ENCODE assay signal across 8 cellular contexts in the genomic region with DNA sequence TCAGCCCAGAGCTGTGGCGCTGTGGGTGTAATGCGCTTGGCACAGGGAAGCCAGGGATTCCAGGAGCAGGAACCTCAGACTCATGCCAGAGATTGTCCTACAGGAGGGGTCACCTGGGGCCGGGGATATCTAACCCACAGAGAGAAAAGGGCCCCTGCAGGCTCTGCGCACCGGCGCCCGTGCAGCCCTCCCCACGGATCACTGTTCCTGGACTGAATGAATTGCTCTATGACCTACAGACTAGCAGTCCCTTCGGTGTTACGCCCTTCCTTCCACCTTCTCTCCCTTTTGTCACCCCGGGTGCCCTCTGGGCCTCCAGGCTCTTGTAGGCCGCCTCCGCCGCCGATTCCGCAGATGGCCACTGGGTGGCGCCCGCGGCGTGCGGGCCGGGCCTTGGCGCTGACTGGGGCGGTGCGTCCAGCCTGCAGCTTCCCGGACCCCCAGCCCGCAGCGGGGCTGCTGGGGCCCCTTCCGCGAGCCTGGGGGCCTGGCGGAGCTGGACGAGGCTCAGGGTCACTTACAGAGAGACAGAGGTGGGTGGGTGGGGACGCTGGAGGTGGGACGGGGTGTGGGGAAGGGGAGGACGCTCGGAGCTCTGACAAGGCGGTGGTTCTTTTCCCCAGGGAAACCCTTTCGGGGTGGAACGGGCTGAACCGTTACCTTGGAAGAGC.
A peak's percentile ranks its signal among the peaks of the same experiment; 100 is the strongest.
DNase-seq lines count a peak whose midpoint lies in the region; TF ChIP-seq lines count a peak whose summit lies in the region.

No MANE protein-coding gene starts in this region.

- POLR2A ChIA-PET in activated CD4-positive, alpha-beta memory T cell treated with anti-CD3 and anti-CD28 coated beads for 36 hours (lab: Charles Lee), result no interaction called here

- H3K36me3 ChIP-seq in effector memory CD4-positive, alpha-beta T cell (ENCODE audit: control insufficient read depth, insufficient read depth, low read length), result no peaks in the 10 kb centered on the region

- H3K4me3 ChIP-seq in effector memory CD4-positive, alpha-beta T cell (ENCODE audit: insufficient read depth, low read depth, low read length, poor library complexity, severe bottlenecking), result peak overlapping the region; percentile 35

- H3K27ac Mint-ChIP-seq in HFFc6 (no peak overlapping the region), mesothelial cell of epicardium (no peak overlapping the region)
- no peak overlapping the region for H3K27ac Mint-ChIP-seq in activated CD4-positive, alpha-beta memory T cell treated with anti-CD3 and anti-CD28 coated beads for 36 hours

- peaks cover 4% of the 10 kb centered on the region for H3K4me1 ChIP-seq in effector memory CD4-positive, alpha-beta T cell (ENCODE audit: control insufficient read depth, insufficient read depth, low read length, poor library complexity, severe bottlenecking)

- H3K36me3 Mint-ChIP-seq in HFFc6 (ENCODE audit: low read depth) (no peaks in the 10 kb centered on the region), mesothelial cell of epicardium (no peaks in the 10 kb centered on the region)
- H3K36me3 Mint-ChIP-seq in activated CD4-positive, alpha-beta memory T cell treated with anti-CD3 and anti-CD28 coated beads for 36 hours, result no peaks in the 10 kb centered on the region

- no peak overlapping the region for H3K4me3 Mint-ChIP-seq in HFFc6
- no peak overlapping the region for H3K4me3 Mint-ChIP-seq in activated CD4-positive, alpha-beta memory T cell treated with anti-CD3 and anti-CD28 coated beads for 36 hours
- H3K4me3 Mint-ChIP-seq in mesothelial cell of epicardium, result peak overlapping the region; percentile 45

- no peak overlapping the region for H3K27ac ChIP-seq in effector memory CD4-positive, alpha-beta T cell (ENCODE audit: insufficient read depth, low read length, poor library complexity, severe bottlenecking)

- H3K4me1 Mint-ChIP-seq in HFFc6 (ENCODE audit: low read depth) (no peaks in the 10 kb centered on the region), mesothelial cell of epicardium (no peaks in the 10 kb centered on the region)
- peaks cover 2% of the 10 kb centered on the region for H3K4me1 Mint-ChIP-seq in activated CD4-positive, alpha-beta memory T cell treated with anti-CD3 and anti-CD28 coated beads for 36 hours (ENCODE audit: low read depth)

- CTCF ChIA-PET in activated CD4-positive, alpha-beta memory T cell treated with anti-CD3 and anti-CD28 coated beads for 36 hours (lab: Charles Lee), result interaction anchor here (0.6 to 9.4 kb wide), 25 partner anchors 10 to 1124 kb away, joined by 3 to 103 read pairs (median 4); no protein-coding TSS in a partner anchor

- H3K27me3 Mint-ChIP-seq in HFFc6 (ENCODE audit: insufficient read depth) (peaks cover 19% of the 10 kb centered on the region), mesothelial cell of epicardium (ENCODE audit: low read depth) (peaks cover 69% of the 10 kb centered on the region)
- H3K27me3 Mint-ChIP-seq in activated CD4-positive, alpha-beta memory T cell treated with anti-CD3 and anti-CD28 coated beads for 36 hours, result no peaks in the 10 kb centered on the region

- H3K9me3 Mint-ChIP-seq in HFFc6 (no peaks in the 10 kb centered on the region), mesothelial cell of epicardium (peaks cover 3% of the 10 kb centered on the region)
- no peaks in the 10 kb centered on the region for H3K9me3 Mint-ChIP-seq in activated CD4-positive, alpha-beta memory T cell treated with anti-CD3 and anti-CD28 coated beads for 36 hours

- no peaks in the 10 kb centered on the region for H3K27me3 ChIP-seq in effector memory CD4-positive, alpha-beta T cell (replicated peaks; ENCODE audit: control insufficient read depth, insufficient read depth, low read length, poor library complexity, severe bottlenecking)

- no peaks in the 10 kb centered on the region for H3K9me3 ChIP-seq in effector memory CD4-positive, alpha-beta T cell (ENCODE audit: control insufficient read depth, low read length)

- DNase-seq in GM03348 (ENCODE audit: low spot score) (peak; percentile 93), HFFc6 (peak; percentile 36), NCI-H460 (ENCODE audit: extremely low read depth, low read depth) (peak; percentile 58), mesothelial cell of epicardium (ENCODE audit: low spot score in 2 of 2, unreplicated experiment in 2 of 2) (peak; percentile 50 to 91), cortex of kidney (lab: John Stamatoyannopoulos, UW) (no peak)
- peak; percentile 81 for DNase-seq in activated CD4-positive, alpha-beta memory T cell treated with anti-CD3 and anti-CD28 coated beads for 36 hours
- DNase-seq in effector memory CD4-positive, alpha-beta T cell, result peak; percentile 25 to 55 (median 48)
- DNase-seq in stimulated activated CD8-positive, alpha-beta memory T cell treated with anti-CD3 and anti-CD28 coated beads, Interleukin-2, amount 100 ng/mL, for 1 hour (ENCODE audit: low read depth in 2 of 2), result peak; percentile 56 to 58

- intact Hi-C loops in activated CD4-positive, alpha-beta memory T cell treated with anti-CD3 and anti-CD28 coated beads for 36 hours (cut with micrococcal nuclease), result loop anchor here (1.0 to 10.0 kb wide), 3 partner anchors 127 to 745 kb away; no protein-coding TSS in a partner anchor

- TF ChIP-seq CTCF in HFFc6 (IDR thresholded peaks at IDR 0.05), result peak; percentile 98
- peak; percentile 98 for TF ChIP-seq CTCF in mesothelial cell of epicardium (IDR thresholded peaks at IDR 0.05; ENCODE audit: unreplicated experiment)
